19 cellular contexts compared by ENCODE assay signal in the genomic region with DNA sequence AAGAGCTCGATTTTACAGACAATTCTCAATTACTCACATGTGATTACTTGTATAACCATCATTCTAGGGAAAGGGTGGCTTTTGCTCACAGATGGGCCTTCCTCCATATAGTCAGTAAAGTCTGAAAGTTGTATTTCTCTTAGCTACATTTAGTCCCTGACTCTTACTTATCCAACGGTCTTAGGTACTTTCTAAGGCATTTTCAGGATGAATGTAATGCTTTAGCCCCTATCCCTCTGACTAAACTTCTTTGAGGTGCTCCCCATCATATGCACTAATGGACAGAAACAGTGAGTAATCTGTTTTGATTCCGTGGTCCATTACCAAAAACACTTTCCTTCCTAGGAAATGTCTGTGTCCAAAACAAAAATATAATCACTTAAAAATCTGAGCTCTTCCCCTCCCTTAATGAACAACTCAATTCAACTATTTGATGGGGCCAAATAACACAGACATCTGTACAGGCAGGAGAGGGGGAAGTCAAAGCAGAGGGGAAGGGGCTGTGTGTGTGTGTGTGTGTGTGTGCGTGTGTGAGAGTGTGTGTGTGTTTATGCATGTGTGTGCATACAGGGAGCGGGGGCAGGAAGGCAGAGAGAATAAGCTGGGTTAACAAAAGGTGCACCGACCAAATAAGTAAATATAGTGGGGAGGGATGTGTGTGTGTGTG.
A peak's percentile ranks its signal among the peaks of the same experiment; 100 is the strongest.
DNase-seq lines count a peak whose midpoint lies in the region; ATAC-seq and FAIRE-seq lines count a peak whose summit lies in the region.
"Had no signal": no experiment of that assay in that cellular context is flagged by ENCODE, and none has a peak within 500 bp of the region (broad histone marks: within the 10 kb centered on the region; RNA-seq: fewer than 3 reads in every experiment).

No MANE protein-coding gene starts in this region.

- H3K9me3 ChIP-seq in T-helper 17 cell (ENCODE audit: control insufficient read depth, low read length, poor library complexity, severe bottlenecking), result no peaks in the 10 kb centered on the region
- H3K9me3 ChIP-seq: BE2C had no signal

- H3K9me3 Mint-ChIP-seq in activated naive CD8-positive, alpha-beta T cell treated with anti-CD3 and anti-CD28 coated beads, Interleukin-2, amount 50 U/mL, for 24 hours, result no peaks in the 10 kb centered on the region
- H3K9me3 Mint-ChIP-seq in activated naive CD8-positive, alpha-beta T cell treated with anti-CD3 and anti-CD28 coated beads for 36 hours, result no peaks in the 10 kb centered on the region
- H3K9me3 Mint-ChIP-seq in stimulated activated effector memory CD8-positive, alpha-beta T cell treated with anti-CD3 and anti-CD28 coated beads, Interleukin-12 subunit alpha, Interleukin-12 subunit beta, amount 100 ng/mL, for 72 hours, result no peaks in the 10 kb centered on the region
- H3K9me3 Mint-ChIP-seq: HFFc6 had no signal

- H3K27ac Mint-ChIP-seq in activated naive CD8-positive, alpha-beta T cell treated with anti-CD3 and anti-CD28 coated beads, Interleukin-2, amount 50 U/mL, for 24 hours, result peak overlapping the region; percentile 3
- H3K27ac Mint-ChIP-seq in activated naive CD8-positive, alpha-beta T cell treated with anti-CD3 and anti-CD28 coated beads for 36 hours, result no peak overlapping the region
- peak overlapping the region; percentile 34 for H3K27ac Mint-ChIP-seq in T-helper 17 cell
- H3K27ac Mint-ChIP-seq in stimulated activated effector memory CD8-positive, alpha-beta T cell treated with anti-CD3 and anti-CD28 coated beads, Interleukin-12 subunit alpha, Interleukin-12 subunit beta, amount 100 ng/mL, for 72 hours, result peak overlapping the region; percentile 51

- peaks cover 9% of the 10 kb centered on the region for H3K4me1 Mint-ChIP-seq in activated naive CD8-positive, alpha-beta T cell treated with anti-CD3 and anti-CD28 coated beads, Interleukin-2, amount 50 U/mL, for 24 hours
- H3K4me1 Mint-ChIP-seq in activated naive CD8-positive, alpha-beta T cell treated with anti-CD3 and anti-CD28 coated beads for 36 hours, result peaks cover 17% of the 10 kb centered on the region
- peaks cover 12% of the 10 kb centered on the region for H3K4me1 Mint-ChIP-seq in T-helper 17 cell
- peaks cover 25% of the 10 kb centered on the region for H3K4me1 Mint-ChIP-seq in stimulated activated effector memory CD8-positive, alpha-beta T cell treated with anti-CD3 and anti-CD28 coated beads, Interleukin-12 subunit alpha, Interleukin-12 subunit beta, amount 100 ng/mL, for 72 hours

- H3K27me3 Mint-ChIP-seq in activated naive CD8-positive, alpha-beta T cell treated with anti-CD3 and anti-CD28 coated beads, Interleukin-2, amount 50 U/mL, for 24 hours, result no peaks in the 10 kb centered on the region
- no peaks in the 10 kb centered on the region for H3K27me3 Mint-ChIP-seq in activated naive CD8-positive, alpha-beta T cell treated with anti-CD3 and anti-CD28 coated beads for 36 hours
- no peaks in the 10 kb centered on the region for H3K27me3 Mint-ChIP-seq in T-helper 17 cell
- H3K27me3 Mint-ChIP-seq: CD4-positive, alpha-beta memory T cell had no signal

- H3K4me3 Mint-ChIP-seq in activated naive CD8-positive, alpha-beta T cell treated with anti-CD3 and anti-CD28 coated beads, Interleukin-2, amount 50 U/mL, for 24 hours, result no peak overlapping the region
- H3K4me3 Mint-ChIP-seq in activated naive CD8-positive, alpha-beta T cell treated with anti-CD3 and anti-CD28 coated beads for 36 hours, result no peak overlapping the region
- H3K4me3 Mint-ChIP-seq in T-helper 17 cell, result peak overlapping the region; percentile 47
- no peak overlapping the region for H3K4me3 Mint-ChIP-seq in stimulated activated effector memory CD8-positive, alpha-beta T cell treated with anti-CD3 and anti-CD28 coated beads, Interleukin-12 subunit alpha, Interleukin-12 subunit beta, amount 100 ng/mL, for 72 hours
- H3K4me3 Mint-ChIP-seq: CD4-positive, alpha-beta memory T cell; HFFc6 had no signal

- peaks cover 59% of the 10 kb centered on the region for H3K36me3 Mint-ChIP-seq in activated naive CD8-positive, alpha-beta T cell treated with anti-CD3 and anti-CD28 coated beads, Interleukin-2, amount 50 U/mL, for 24 hours (ENCODE audit: low read depth)
- H3K36me3 Mint-ChIP-seq in activated naive CD8-positive, alpha-beta T cell treated with anti-CD3 and anti-CD28 coated beads for 36 hours, result peaks cover 60% of the 10 kb centered on the region
- peaks cover 9% of the 10 kb centered on the region for H3K36me3 Mint-ChIP-seq in T-helper 17 cell (ENCODE audit: low read depth)
- peaks cover 96% of the 10 kb centered on the region for H3K36me3 Mint-ChIP-seq in stimulated activated effector memory CD8-positive, alpha-beta T cell treated with anti-CD3 and anti-CD28 coated beads, Interleukin-12 subunit alpha, Interleukin-12 subunit beta, amount 100 ng/mL, for 72 hours

- ATAC-seq in activated naive CD8-positive, alpha-beta T cell treated with anti-CD3 and anti-CD28 coated beads, Interleukin-2, amount 50 U/mL, for 24 hours, result peak; percentile 49
- ATAC-seq in T-helper 17 cell, result no peak
- peak; percentile 62 for ATAC-seq in stimulated activated effector memory CD8-positive, alpha-beta T cell treated with anti-CD3 and anti-CD28 coated beads, Interleukin-12 subunit alpha, Interleukin-12 subunit beta, amount 100 ng/mL, for 72 hours

- DNase-seq in activated naive CD8-positive, alpha-beta T cell treated with anti-CD3 and anti-CD28 coated beads, Interleukin-2, amount 50 U/mL, for 24 hours, result no peak
- no peak for DNase-seq in activated naive CD8-positive, alpha-beta T cell treated with anti-CD3 and anti-CD28 coated beads for 36 hours
- no peak for DNase-seq in T-helper 17 cell
- peak; percentile 48 for DNase-seq in dermis blood vessel endothelial cell
- no peak for DNase-seq in stimulated activated effector memory CD8-positive, alpha-beta T cell treated with anti-CD3 and anti-CD28 coated beads, Interleukin-12 subunit alpha, Interleukin-12 subunit beta, amount 100 ng/mL, for 72 hours (ENCODE audit: low spot score in 2 of 2)
- no peak for DNase-seq in HTR-8/SVneo (ENCODE audit: insufficient read length, low spot score)
- DNase-seq in NCI-H187 treated with DMSO at 0.1 percent for 48 hours (lab: John Stamatoyannopoulos, UW), result no peak
- DNase-seq in inferior parietal cortex (ENCODE audit: extremely low spot score), result no peak
- DNase-seq: BE2C; CD4-positive, alpha-beta memory T cell; GOT3; HFFc6; MM.1S; NCI-H1105 treated with DMSO at 0.1 percent for 48 hours; NCI-H187; NCI-H446; NCI-H774; PC-9 had no signal

- no peak for FAIRE-seq in HTR-8/SVneo (lab: Jason Lieb, UNC)
- FAIRE-seq: D721Med had no signal
